Comparison of ENCODE assay signal across 8 cellular contexts in genomic region chr3:31448035-31448881, GRCh38.
A peak's percentile ranks its signal among the peaks of the same experiment; 100 is the strongest.
DNase-seq lines count a peak whose midpoint lies in the region; ATAC-seq and TF ChIP-seq lines count a peak whose summit lies in the region.

No MANE protein-coding gene starts in this region.

- peaks cover 28% of the 10 kb centered on the region for H3K9me3 Mint-ChIP-seq in T-helper 2 cell treated with Interferon-gamma antibody and Interleukin-4, amounts not matched to agents 5 μg/mL and 100 μg/mL, for 36 hours

- H3K4me3 ChIP-seq in GM12875 (ENCODE audit: low read depth, low read length) (no peak overlapping the region), foreskin fibroblast (ENCODE audit: low read depth in 1 of 2, low read length in 2 of 2) (no peak overlapping the region), psoas muscle (no peak overlapping the region), sigmoid colon (no peak overlapping the region)

- H3K36me3 Mint-ChIP-seq in T-helper 2 cell treated with Interferon-gamma antibody and Interleukin-4, amounts not matched to agents 5 μg/mL and 100 μg/mL, for 36 hours (ENCODE audit: low read depth): peaks cover 12% of the 10 kb centered on the region

- 90 to 100% (median 91%) methylated on average over 1 of the region's 1 CpG for WGBS in psoas muscle, 3 donors
- WGBS in sigmoid colon, 2 donors: 98% methylated on average over 1 of the region's 1 CpG

- DNase-seq in T-helper 2 cell treated with Interferon-gamma antibody and Interleukin-4, amounts not matched to agents 5 μg/mL and 100 μg/mL, for 36 hours (ENCODE audit: low spot score): no peak
- DNase-seq in foreskin fibroblast (peak in 1 of 2 donors; percentile 8), psoas muscle (no peak), sigmoid colon (no peak)

- intact Hi-C loops in psoas muscle (cut with DNase I) (no loop called here), sigmoid colon (cut with DNase I) (no loop called here)

- peaks cover 6% of the 10 kb centered on the region for H3K27me3 Mint-ChIP-seq in T-helper 2 cell treated with Interferon-gamma antibody and Interleukin-4, amounts not matched to agents 5 μg/mL and 100 μg/mL, for 36 hours (ENCODE audit: low read depth)

- H3K36me3 ChIP-seq in psoas muscle (ENCODE audit: insufficient read depth in 1 of 2, low read depth in 1 of 2) (no peaks in the 10 kb centered on the region), sigmoid colon (no peaks in the 10 kb centered on the region)

- peak; percentile 57 for ATAC-seq in HG02943 (IDR thresholded peaks at IDR 0.05; ENCODE audit: low read depth, unreplicated experiment)
- no peak for ATAC-seq in psoas muscle
- ATAC-seq in GM21737 (IDR thresholded peaks at IDR 0.05; ENCODE audit: unreplicated experiment): no peak

- H3K4me1 Mint-ChIP-seq in T-helper 2 cell treated with Interferon-gamma antibody and Interleukin-4, amounts not matched to agents 5 μg/mL and 100 μg/mL, for 36 hours (ENCODE audit: low read depth): peaks cover 24% of the 10 kb centered on the region

- H3K27ac ChIP-seq in 22Rv1 (no peak overlapping the region), psoas muscle (no peak overlapping the region), sigmoid colon (no peak overlapping the region)

- no peaks in the 10 kb centered on the region for H3K9me3 ChIP-seq in psoas muscle
- no peaks in the 10 kb centered on the region for H3K9me3 ChIP-seq in sigmoid colon

- no peak for TF ChIP-seq EP300 in sigmoid colon (IDR thresholded peaks at IDR 0.05)

- no peaks in the 10 kb centered on the region for H3K4me1 ChIP-seq in psoas muscle
- no peaks in the 10 kb centered on the region for H3K4me1 ChIP-seq in sigmoid colon

- no peaks in the 10 kb centered on the region for H3K27me3 ChIP-seq in psoas muscle (ENCODE audit: insufficient read depth in 3 of 3, low read length in 2 of 3)
- no peaks in the 10 kb centered on the region for H3K27me3 ChIP-seq in sigmoid colon

- no peak for TF ChIP-seq POLR2A in sigmoid colon (IDR thresholded peaks at IDR 0.05)

- H3K4me3 Mint-ChIP-seq in T-helper 2 cell treated with Interferon-gamma antibody and Interleukin-4, amounts not matched to agents 5 μg/mL and 100 μg/mL, for 36 hours: peak overlapping the region; percentile 1

- TF ChIP-seq CTCF in 22Rv1 (IDR thresholded peaks at IDR 0.05) (peak; percentile 76), GM12875 (IDR thresholded peaks at IDR 0.05; ENCODE audit: borderline replicate concordance, insufficient read depth, low read depth, low read length) (peak; percentile 84), foreskin fibroblast (IDR thresholded peaks at IDR 0.05; ENCODE audit: low read depth, low read length) (peak; percentile 53), psoas muscle (IDR thresholded peaks at IDR 0.05) (no peak), sigmoid colon (IDR thresholded peaks at IDR 0.05) (no peak)

- H3K27ac Mint-ChIP-seq in T-helper 2 cell treated with Interferon-gamma antibody and Interleukin-4, amounts not matched to agents 5 μg/mL and 100 μg/mL, for 36 hours: peak overlapping the region; percentile 16

Comparison
In these comparisons a context has a peak if more than half of its experiments do, and no peak if none do; other contexts are left out.
1. CTCF ChIP-seq: peak in 22Rv1 (single experiment), GM12875 (single experiment) and foreskin fibroblast (single experiment); none in psoas muscle (single experiment) and sigmoid colon (0 of 4).